11 cellular contexts compared by ENCODE assay signal in the genomic region with DNA sequence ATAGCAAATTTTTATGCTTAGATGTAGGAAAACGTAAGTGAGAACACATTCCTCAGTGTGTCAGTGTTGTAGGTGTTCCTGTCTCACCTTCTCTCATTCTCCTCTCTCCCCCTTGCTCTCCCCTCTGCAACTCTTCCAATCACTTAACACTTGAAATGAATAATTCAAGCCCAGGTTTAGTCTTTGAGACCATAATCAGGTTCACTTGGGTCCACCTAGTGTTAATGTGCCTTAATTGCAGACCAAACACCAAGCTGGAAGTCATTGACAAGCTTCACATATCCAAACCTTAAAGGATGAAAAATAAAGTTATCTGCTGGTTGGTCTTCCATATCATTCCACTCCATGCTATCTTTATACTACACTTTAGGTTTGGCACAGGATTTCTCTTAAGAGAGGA. TPM values are rescaled to one million over a fixed set of nuclear protein-coding genes. Genes with fewer than 3 reads are reported as not detected.
DNase-seq lines count a peak whose midpoint lies in the region; ATAC-seq and TF ChIP-seq lines count a peak whose summit lies in the region.
"Had no signal": no experiment of that assay in that cellular context is flagged by ENCODE, and none has a peak within 500 bp of the region (broad histone marks: within the 10 kb centered on the region; RNA-seq: fewer than 3 reads in every experiment).

No MANE protein-coding gene starts in this region.

- no peak for TF ChIP-seq POLR2A in stomach (IDR thresholded peaks at IDR 0.05)

- intact Hi-C loops in stomach (cut with DNase I; ENCODE audit: low total_unique reads): no loop called here

- H3K4me3 Mint-ChIP-seq in activated CD4-positive, alpha-beta T cell treated with anti-CD3 and anti-CD28 coated beads, Interleukin-2, amount 10 ng/mL, durations not matched to agents 7 days and 5 days: no peak overlapping the region
- H3K4me3 Mint-ChIP-seq: memory B cell; T-helper 2 cell treated with Interferon-gamma antibody and Interleukin-4, amounts not matched to agents 5 μg/mL and 100 μg/mL, for 36 hours had no signal

- no peaks in the 10 kb centered on the region for H3K4me1 ChIP-seq in stomach
- H3K4me1 ChIP-seq: uterus had no signal

- no peak for TF ChIP-seq EP300 in stomach (IDR thresholded peaks at IDR 0.05)

- no peaks in the 10 kb centered on the region for H3K9me3 ChIP-seq in stomach
- H3K9me3 ChIP-seq: uterus had no signal

- H3K36me3 ChIP-seq in stomach: peaks cover 0 to 35% (median 27%) of the 10 kb centered on the region in 4 donors
- H3K36me3 ChIP-seq: uterus had no signal

- no peaks in the 10 kb centered on the region for H3K4me1 Mint-ChIP-seq in activated CD4-positive, alpha-beta T cell treated with anti-CD3 and anti-CD28 coated beads, Interleukin-2, amount 10 ng/mL, durations not matched to agents 7 days and 5 days
- H3K4me1 Mint-ChIP-seq: memory B cell had no signal

- no peak overlapping the region for H3K27ac Mint-ChIP-seq in activated CD4-positive, alpha-beta T cell treated with anti-CD3 and anti-CD28 coated beads, Interleukin-2, amount 10 ng/mL, durations not matched to agents 7 days and 5 days
- H3K27ac Mint-ChIP-seq: memory B cell; T-helper 2 cell treated with Interferon-gamma antibody and Interleukin-4, amounts not matched to agents 5 μg/mL and 100 μg/mL, for 36 hours had no signal

- peak; percentile 12 for DNase-seq in activated CD4-positive, alpha-beta T cell treated with anti-CD3 and anti-CD28 coated beads, Interleukin-2, amount 10 ng/mL, durations not matched to agents 7 days and 5 days
- DNase-seq in activated CD4-positive, alpha-beta T cell treated with anti-CD3 and anti-CD28 coated beads, Interleukin-2, amount 50 U/mL, for 4 hours: no peak
- DNase-seq in LNCaP clone FGC (ENCODE audit: low read depth): peak; percentile 8
- DNase-seq in choroid plexus epithelial cell (ENCODE audit: low read depth): peak; percentile 64
- DNase-seq in stomach: no peak
- DNase-seq in NCI-H146 (lab: John Stamatoyannopoulos, UW): no peak
- DNase-seq in DMS79 treated with DMSO at 0.1 percent for 48 hours (lab: John Stamatoyannopoulos, UW): no peak
- DNase-seq: uterus had no signal

- CTCF ChIA-PET in activated CD4-positive, alpha-beta T cell treated with anti-CD3 and anti-CD28 coated beads, Interleukin-2, amount 10 ng/mL, durations not matched to agents 7 days and 5 days (lab: Charles Lee): interaction anchor here (0.6 to 2.2 kb wide), 6 partner anchors 12 to 343 kb away, joined by 3 to 11 read pairs (median 4); no protein-coding TSS in a partner anchor

- H3K4me3 ChIP-seq in LNCaP clone FGC (ENCODE audit: low read depth, low read length): no peak overlapping the region
- no peak overlapping the region for H3K4me3 ChIP-seq in choroid plexus epithelial cell (ENCODE audit: low read depth, low read length)
- no peak overlapping the region for H3K4me3 ChIP-seq in stomach
- H3K4me3 ChIP-seq: uterus had no signal

- no peak for ATAC-seq in GM19467 (IDR thresholded peaks at IDR 0.05; ENCODE audit: unreplicated experiment)

- H3K36me3 Mint-ChIP-seq in activated CD4-positive, alpha-beta T cell treated with anti-CD3 and anti-CD28 coated beads, Interleukin-2, amount 10 ng/mL, durations not matched to agents 7 days and 5 days (ENCODE audit: low read depth): no peaks in the 10 kb centered on the region

- H3K27me3 ChIP-seq in stomach: no peaks in the 10 kb centered on the region
- H3K27me3 ChIP-seq: uterus had no signal

- WGBS in stomach, 5 donors: 83 to 95% (median 91%) methylated on average over 1 of the region's 1 CpG

- no peak overlapping the region for H3K27ac ChIP-seq in stomach
- H3K27ac ChIP-seq: uterus had no signal

- H3K27me3 Mint-ChIP-seq in activated CD4-positive, alpha-beta T cell treated with anti-CD3 and anti-CD28 coated beads, Interleukin-2, amount 10 ng/mL, durations not matched to agents 7 days and 5 days: no peaks in the 10 kb centered on the region
- H3K27me3 Mint-ChIP-seq: memory B cell had no signal

- POLR2A ChIA-PET in activated CD4-positive, alpha-beta T cell treated with anti-CD3 and anti-CD28 coated beads, Interleukin-2, amount 10 ng/mL, durations not matched to agents 7 days and 5 days (lab: Charles Lee): no interaction called here

- no peaks in the 10 kb centered on the region for H3K9me3 Mint-ChIP-seq in activated CD4-positive, alpha-beta T cell treated with anti-CD3 and anti-CD28 coated beads, Interleukin-2, amount 10 ng/mL, durations not matched to agents 7 days and 5 days
- H3K9me3 Mint-ChIP-seq: T-helper 2 cell treated with Interferon-gamma antibody and Interleukin-4, amounts not matched to agents 5 μg/mL and 100 μg/mL, for 36 hours had no signal

- TF ChIP-seq CTCF in LNCaP clone FGC (IDR thresholded peaks at IDR 0.05; ENCODE audit: control insufficient read depth, extremely low read depth, insufficient read depth) (peak; percentile 61), choroid plexus epithelial cell (conservative IDR thresholded peaks at IDR 0.05; ENCODE audit: low read depth, low read length) (peak; percentile 67), stomach (IDR thresholded peaks at IDR 0.05) (peak in 4 of 7 experiments; percentile 9 to 17 (median 13))

RNA-seq across cellular contexts. Expression of gene STXBP4, which starts 37.0 kb away (rescaled TPM):
- total RNA-seq in activated CD4-positive, alpha-beta T cell treated with anti-CD3 and anti-CD28 coated beads, Interleukin-2, amount 10 ng/mL, durations not matched to agents 7 days and 5 days: 1 to 10 TPM; 5.5 to 6.2 TPM
- 10 to 100 TPM in 3 of 5 donors, 1 to 10 TPM in 2; 1.4 to 65.3 (median 20.5) TPM for total RNA-seq in stomach
- 1 to 10 TPM in 2 of 3 donors, under 1 TPM in 1; 0.68 to 3.4 (median 3.1) TPM for polyA plus RNA-seq in stomach

RNA-seq across cellular contexts. Expression of gene COX11, which starts 37.1 kb away (rescaled TPM):
- 10 to 100 TPM; 44.9 to 46.1 TPM for total RNA-seq in activated CD4-positive, alpha-beta T cell treated with anti-CD3 and anti-CD28 coated beads, Interleukin-2, amount 10 ng/mL, durations not matched to agents 7 days and 5 days
- 10 to 100 TPM; 19.8 to 95.6 (median 55.4) TPM for total RNA-seq in stomach
- polyA plus RNA-seq in stomach: 10 to 100 TPM; 18.5 to 23.8 (median 21.0) TPM

Comparison
In these comparisons a context has a peak if more than half of its experiments do, and no peak if none do; other contexts are left out.
1. DNase-seq: peak in activated CD4-positive, alpha-beta T cell treated with anti-CD3 and anti-CD28 coated beads, Interleukin-2, amount 10 ng/mL, durations not matched to agents 7 days and 5 days (single experiment), LNCaP clone FGC (single experiment) and choroid plexus epithelial cell (single experiment); none in activated CD4-positive, alpha-beta T cell treated with anti-CD3 and anti-CD28 coated beads, Interleukin-2, amount 50 U/mL, for 4 hours (0 of 2), stomach (single experiment), NCI-H146 (single experiment) and DMS79 treated with DMSO at 0.1 percent for 48 hours (single experiment).
2. CTCF ChIP-seq: peak in every context shown above with its lines; median percentile 67 in choroid plexus epithelial cell; 61 in LNCaP clone FGC; 13 in stomach.